Comparison of ENCODE assay signal across 8 cellular contexts in genomic region chr12:19278407-19278806, GRCh38.
"Had no signal": no experiment of that assay in that cellular context is flagged by ENCODE, and none has a peak within 500 bp of the region (broad histone marks: within the 10 kb centered on the region; RNA-seq: fewer than 3 reads in every experiment).

No MANE protein-coding gene starts in this region.

- ATAC-seq: HCT116, HepG2 had no signal

- DNase-seq: GM23248, GOT3, H7, HFFc6 had no signal

- H3K36me3 Mint-ChIP-seq: IgD-negative memory B cell had no signal

- H3K27me3 Mint-ChIP-seq: IgD-negative memory B cell had no signal

- H3K9me3 ChIP-seq: HAP-1 had no signal

- H3K4me3 ChIP-seq: GM23248, HAP-1 had no signal

- H3K4me1 Mint-ChIP-seq: IgD-negative memory B cell had no signal

- H3K27ac Mint-ChIP-seq: HFFc6, IgD-negative memory B cell had no signal

- H3K9me3 Mint-ChIP-seq: HFFc6, IgD-negative memory B cell had no signal

- H3K4me3 Mint-ChIP-seq: HFFc6, IgD-negative memory B cell had no signal
